ENCODE assay signal across 17 cellular contexts in genomic region chr10:84343831-84344230, GRCh38. TPM values are rescaled to one million over a fixed set of nuclear protein-coding genes. Genes with fewer than 3 reads are reported as not detected.
DNase-seq lines count a peak whose midpoint lies in the region; ATAC-seq lines count a peak whose summit lies in the region.
"Had no signal": no experiment of that assay in that cellular context is flagged by ENCODE, and none has a peak within 500 bp of the region (broad histone marks: within the 10 kb centered on the region; RNA-seq: fewer than 3 reads in every experiment).

No MANE protein-coding gene starts in this region.

- H3K36me3 Mint-ChIP-seq in activated naive CD8-positive, alpha-beta T cell, result peaks cover 5% of the 10 kb centered on the region
- H3K36me3 Mint-ChIP-seq in activated naive CD8-positive, alpha-beta T cell treated with anti-CD3 and anti-CD28 coated beads, Interleukin-2, amount 50 U/mL, for 24 hours (ENCODE audit: low read depth), result peaks cover 17% of the 10 kb centered on the region
- H3K36me3 Mint-ChIP-seq in T-helper 17 cell (ENCODE audit: low read depth), result peaks cover 6% of the 10 kb centered on the region
- H3K36me3 Mint-ChIP-seq in immature natural killer cell, result no peaks in the 10 kb centered on the region

- no peaks in the 10 kb centered on the region for H3K9me3 ChIP-seq in T-helper 17 cell (ENCODE audit: control insufficient read depth, low read length, poor library complexity, severe bottlenecking)

- no peak for DNase-seq in activated naive CD8-positive, alpha-beta T cell treated with anti-CD3 and anti-CD28 coated beads, Interleukin-2, amount 50 U/mL, for 24 hours
- no peak for DNase-seq in T-helper 17 cell
- DNase-seq in immature natural killer cell, result no peak
- no peak for DNase-seq in DMS153 (lab: John Stamatoyannopoulos, UW)
- no peak for DNase-seq in NCI-H1417 treated with DMSO at 0.1 percent for 48 hours (lab: John Stamatoyannopoulos, UW)
- DNase-seq: DMS53, GM23248, H9, NCI-H1092, NCI-H1436 treated with DMSO at 0.1 percent for 48 hours, NCI-H187 treated with DMSO at 0.1 percent for 48 hours, NCI-H446, NCI-H524 treated with DMSO at 0.1 percent for 48 hours, NCI-H774 had no signal

- ATAC-seq in activated naive CD8-positive, alpha-beta T cell treated with anti-CD3 and anti-CD28 coated beads, Interleukin-2, amount 50 U/mL, for 24 hours, result no peak
- ATAC-seq in T-helper 17 cell (no peak), GM21423 (IDR thresholded peaks at IDR 0.05; ENCODE audit: unreplicated experiment) (no peak)

- no peaks in the 10 kb centered on the region for H3K9me3 Mint-ChIP-seq in activated naive CD8-positive, alpha-beta T cell (ENCODE audit: low read depth)
- no peaks in the 10 kb centered on the region for H3K9me3 Mint-ChIP-seq in activated naive CD8-positive, alpha-beta T cell treated with anti-CD3 and anti-CD28 coated beads, Interleukin-2, amount 50 U/mL, for 24 hours
- no peaks in the 10 kb centered on the region for H3K9me3 Mint-ChIP-seq in immature natural killer cell

- peak overlapping the region; percentile 83 for H3K27ac Mint-ChIP-seq in activated naive CD8-positive, alpha-beta T cell
- no peak overlapping the region for H3K27ac Mint-ChIP-seq in activated naive CD8-positive, alpha-beta T cell treated with anti-CD3 and anti-CD28 coated beads, Interleukin-2, amount 50 U/mL, for 24 hours
- H3K27ac Mint-ChIP-seq in T-helper 17 cell (peak overlapping the region; percentile 93), immature natural killer cell (peak overlapping the region; percentile 29 to 93 (median 88))
- H3K27ac Mint-ChIP-seq: B cell, H9 had no signal

- no peak overlapping the region for H3K4me3 Mint-ChIP-seq in activated naive CD8-positive, alpha-beta T cell
- H3K4me3 Mint-ChIP-seq in activated naive CD8-positive, alpha-beta T cell treated with anti-CD3 and anti-CD28 coated beads, Interleukin-2, amount 50 U/mL, for 24 hours, result no peak overlapping the region
- H3K4me3 Mint-ChIP-seq in T-helper 17 cell, result peak overlapping the region; percentile 57
- H3K4me3 Mint-ChIP-seq in immature natural killer cell, result peak overlapping the region in 3 of 5 donors; percentile 6 to 24 (median 22)
- H3K4me3 Mint-ChIP-seq: B cell, H9 had no signal

- peaks cover 60% of the 10 kb centered on the region for H3K4me1 Mint-ChIP-seq in activated naive CD8-positive, alpha-beta T cell (ENCODE audit: low read depth)
- H3K4me1 Mint-ChIP-seq in activated naive CD8-positive, alpha-beta T cell treated with anti-CD3 and anti-CD28 coated beads, Interleukin-2, amount 50 U/mL, for 24 hours, result peaks cover 59% of the 10 kb centered on the region
- H3K4me1 Mint-ChIP-seq in T-helper 17 cell (peaks cover 54% of the 10 kb centered on the region), immature natural killer cell (peaks cover 56 to 63% of the 10 kb centered on the region in 2 donors)

- no peaks in the 10 kb centered on the region for H3K27me3 Mint-ChIP-seq in activated naive CD8-positive, alpha-beta T cell
- H3K27me3 Mint-ChIP-seq in activated naive CD8-positive, alpha-beta T cell treated with anti-CD3 and anti-CD28 coated beads, Interleukin-2, amount 50 U/mL, for 24 hours, result no peaks in the 10 kb centered on the region
- no peaks in the 10 kb centered on the region for H3K27me3 Mint-ChIP-seq in T-helper 17 cell
- peaks cover 0 to 2% (median 2%) of the 10 kb centered on the region in 3 donors for H3K27me3 Mint-ChIP-seq in immature natural killer cell (ENCODE audit: low read depth in 3 of 3)
- H3K27me3 Mint-ChIP-seq: B cell had no signal

RNA-seq across cellular contexts. Expression of gene CCSER2, which starts 15.4 kb away (rescaled TPM):
- total RNA-seq in T-helper 17 cell, result 100 to 1,000 TPM; 137 to 138 TPM
- polyA plus RNA-seq in immature natural killer cell, result 100 to 1,000 TPM in 2 of 3 donors, 10 to 100 TPM in 1; 81.3 to 118 (median 103) TPM

Comparison
In these comparisons a context has a peak if more than half of its experiments do, and no peak if none do; other contexts are left out.
1. H3K4me3 Mint-ChIP-seq: peak in T-helper 17 cell (single experiment) and immature natural killer cell (3 of 5); none in activated naive CD8-positive, alpha-beta T cell (single experiment) and activated naive CD8-positive, alpha-beta T cell treated with anti-CD3 and anti-CD28 coated beads, Interleukin-2, amount 50 U/mL, for 24 hours (single experiment).